Comparison of ENCODE assay signal across 14 cellular contexts in the genomic region with DNA sequence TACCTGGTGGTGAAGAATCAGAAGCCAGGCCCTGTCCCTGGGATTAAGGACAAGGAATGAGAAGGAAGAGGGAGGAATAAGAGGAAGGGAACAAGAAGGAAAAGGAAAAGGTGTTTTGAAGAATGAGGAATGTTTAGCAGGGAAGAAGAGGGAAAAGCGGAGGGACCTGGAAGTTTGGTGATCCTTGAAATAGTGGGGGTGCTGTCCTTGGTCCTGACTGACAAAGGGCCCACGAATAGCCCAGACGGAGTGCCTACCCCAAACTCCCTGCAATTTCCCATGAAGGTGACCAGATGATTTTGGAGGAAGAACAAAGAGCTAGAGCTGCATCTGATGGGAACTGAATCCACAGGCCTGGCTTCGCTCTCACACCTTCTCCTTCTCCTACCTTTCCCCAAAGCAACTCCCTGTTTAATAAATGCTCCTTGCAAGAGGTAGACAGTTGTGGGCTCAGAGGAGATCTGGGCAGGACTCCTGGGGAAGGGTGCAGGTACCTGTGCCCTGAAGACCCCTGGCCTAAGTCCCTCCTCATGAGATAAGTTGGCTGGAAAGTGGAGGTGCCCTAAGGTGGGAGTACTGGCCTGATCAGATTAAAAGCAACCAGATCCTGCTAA. TPM values are rescaled to one million over a fixed set of nuclear protein-coding genes. Genes with fewer than 3 reads are reported as not detected.
A peak's percentile ranks its signal among the peaks of the same experiment; 100 is the strongest.
DNase-seq lines count a peak whose midpoint lies in the region; ATAC-seq and TF ChIP-seq lines count a peak whose summit lies in the region.
"Had no signal": no experiment of that assay in that cellular context is flagged by ENCODE, and none has a peak within 500 bp of the region (broad histone marks: within the 10 kb centered on the region; RNA-seq: fewer than 3 reads in every experiment).

No MANE protein-coding gene starts in this region.

- no peaks in the 10 kb centered on the region for H3K79me2 ChIP-seq in SK-N-SH (ENCODE audit: insufficient read depth)

- peaks cover 26% of the 10 kb centered on the region for H3K27me3 Mint-ChIP-seq in activated naive CD4-positive, alpha-beta T cell treated with anti-CD3 and anti-CD28 coated beads for 36 hours (ENCODE audit: low read depth)

- no peaks in the 10 kb centered on the region for H4K20me1 ChIP-seq in SK-N-SH (ENCODE audit: insufficient read depth)

- H3K9ac ChIP-seq in SK-N-SH = no peak overlapping the region
- H3K9ac ChIP-seq: KMS-11 had no signal

- no peak overlapping the region for H2AFZ ChIP-seq in SK-N-SH (ENCODE audit: low read depth)

- H3K27ac Mint-ChIP-seq in activated naive CD4-positive, alpha-beta T cell treated with anti-CD3 and anti-CD28 coated beads for 36 hours = no peak overlapping the region
- H3K27ac Mint-ChIP-seq in activated naive CD4-positive, alpha-beta T cell treated with anti-CD3 and anti-CD28 coated beads, Interleukin-2, amount 50 U/mL, for 72 hours = no peak overlapping the region
- H3K27ac Mint-ChIP-seq: effector memory CD8-positive, alpha-beta T cell; mesothelial cell of epicardium had no signal

- no peak overlapping the region for H3K4me2 ChIP-seq in SK-N-SH
- H3K4me2 ChIP-seq: KMS-11 had no signal

- no peak overlapping the region for H3K4me3 Mint-ChIP-seq in activated naive CD4-positive, alpha-beta T cell treated with anti-CD3 and anti-CD28 coated beads for 36 hours
- H3K4me3 Mint-ChIP-seq: effector memory CD8-positive, alpha-beta T cell; mesothelial cell of epicardium had no signal

- H3K27me3 ChIP-seq in SK-N-SH (ENCODE audit: insufficient read depth) (peaks cover 32% of the 10 kb centered on the region; the same call in 1 of the 2 replicates), gastrocnemius medialis (peaks cover 6 to 23% (median 14%) of the 10 kb centered on the region in 3 donors)

- POLR2A ChIA-PET in SK-N-SH (lab: Yijun Ruan, JAX) = no interaction called here

- H3K27ac ChIP-seq in SK-N-SH (ENCODE audit: low read depth in 2 of 2, low read length in 1 of 2) (no peak overlapping the region), gastrocnemius medialis (no peak overlapping the region)
- H3K27ac ChIP-seq: KMS-11 had no signal

- no peaks in the 10 kb centered on the region for H3K4me1 Mint-ChIP-seq in activated naive CD4-positive, alpha-beta T cell treated with anti-CD3 and anti-CD28 coated beads for 36 hours (ENCODE audit: low read depth)
- H3K4me1 Mint-ChIP-seq: mesothelial cell of epicardium had no signal

- no peak for TF ChIP-seq RAD21 in SK-N-SH (IDR thresholded peaks at IDR 0.05; ENCODE audit: low read length)

- TF ChIP-seq CTCF in SK-N-SH (IDR thresholded peaks at IDR 0.05) (no peak), fibroblast of the aortic adventitia (IDR thresholded peaks at IDR 0.05; ENCODE audit: insufficient read depth, low read length) (no peak), gastrocnemius medialis (IDR thresholded peaks at IDR 0.05 in 4 of 5, conservative IDR thresholded peaks at IDR 0.05 in 1 of 5) (no peak)

- DNase-seq in activated naive CD4-positive, alpha-beta T cell treated with anti-CD3 and anti-CD28 coated beads for 36 hours = peak; percentile 24
- no peak for DNase-seq in activated naive CD4-positive, alpha-beta T cell treated with anti-CD3 and anti-CD28 coated beads, Interleukin-2, amount 50 U/mL, for 72 hours (ENCODE audit: low spot score in 2 of 2)
- DNase-seq in SK-N-SH (no peak), fibroblast of the aortic adventitia (ENCODE audit: low read depth) (peak; percentile 50), renal cortical epithelial cell (ENCODE audit: low read depth) (peak; percentile 13), dedifferentiated amniotic fluid mesenchymal stem cell (ENCODE audit: extremely low spot score) (no peak), gastrocnemius medialis (no peak), NCI-H1694 treated with DMSO at 0.1 percent for 48 hours (lab: John Stamatoyannopoulos, UW) (no peak)
- DNase-seq: DMS53; effector memory CD8-positive, alpha-beta T cell; NCI-H2029 had no signal

- in situ Hi-C loops in gastrocnemius medialis (cut with MboI; ENCODE audit: low sequenced_read_pairs in 4 of 4) = no loop called here

- no peaks in the 10 kb centered on the region for H3K9me3 Mint-ChIP-seq in activated naive CD4-positive, alpha-beta T cell treated with anti-CD3 and anti-CD28 coated beads for 36 hours
- no peaks in the 10 kb centered on the region for H3K9me3 Mint-ChIP-seq in activated naive CD4-positive, alpha-beta T cell treated with anti-CD3 and anti-CD28 coated beads, Interleukin-2, amount 50 U/mL, for 72 hours
- H3K9me3 Mint-ChIP-seq: effector memory CD8-positive, alpha-beta T cell; mesothelial cell of epicardium had no signal

- CTCF ChIA-PET in activated naive CD4-positive, alpha-beta T cell treated with anti-CD3 and anti-CD28 coated beads for 36 hours (lab: Charles Lee) = interaction anchor here (0.5 to 1.1 kb wide), 4 partner anchors 14 to 1044 kb away, joined by 3 to 4 read pairs (median 4); no protein-coding TSS in a partner anchor
- CTCF ChIA-PET in SK-N-SH (lab: Yijun Ruan, JAX) = interaction anchor here (0.9 to 32.9 kb wide), 7 partner anchors 8 to 59 kb away, joined by 3 to 972 read pairs (median 13); a partner anchor contains a TSS

- H3K36me3 Mint-ChIP-seq in activated naive CD4-positive, alpha-beta T cell treated with anti-CD3 and anti-CD28 coated beads for 36 hours (ENCODE audit: low read depth) = no peaks in the 10 kb centered on the region
- no peaks in the 10 kb centered on the region for H3K36me3 Mint-ChIP-seq in activated naive CD4-positive, alpha-beta T cell treated with anti-CD3 and anti-CD28 coated beads, Interleukin-2, amount 50 U/mL, for 72 hours
- H3K36me3 Mint-ChIP-seq: mesothelial cell of epicardium had no signal

- no peaks in the 10 kb centered on the region for H3F3A ChIP-seq in SK-N-SH (replicated peaks; ENCODE audit: insufficient read depth)

- intact Hi-C loops in activated naive CD4-positive, alpha-beta T cell treated with anti-CD3 and anti-CD28 coated beads for 36 hours (cut with micrococcal nuclease) = no loop called here
- intact Hi-C loops in gastrocnemius medialis (cut with DNase I; ENCODE audit: low total_unique reads) = no loop called here

- H3K4me3 ChIP-seq in SK-N-SH (ENCODE audit: low read depth in 2 of 2, low read length in 1 of 2) (no peak overlapping the region), fibroblast of the aortic adventitia (ENCODE audit: low read depth, low read length) (no peak overlapping the region), gastrocnemius medialis (no peak overlapping the region)

- H3K9me3 ChIP-seq in SK-N-SH (no peaks in the 10 kb centered on the region), gastrocnemius medialis (no peaks in the 10 kb centered on the region)

- no peak for TF ChIP-seq POLR2A in gastrocnemius medialis (IDR thresholded peaks at IDR 0.05)

- ATAC-seq in activated naive CD4-positive, alpha-beta T cell treated with anti-CD3 and anti-CD28 coated beads, Interleukin-2, amount 50 U/mL, for 72 hours = no peak
- ATAC-seq in gastrocnemius medialis = no peak
- ATAC-seq: effector memory CD8-positive, alpha-beta T cell had no signal

- H3K9me2 ChIP-seq in SK-N-SH = no peaks in the 10 kb centered on the region

- H3K36me3 ChIP-seq in SK-N-SH (replicated peaks in 1 of 2; ENCODE audit: control insufficient read depth in 1 of 2, insufficient read depth in 2 of 2, low read length in 1 of 2) = no peaks in the 10 kb centered on the region
- H3K36me3 ChIP-seq in gastrocnemius medialis = no peaks in the 10 kb centered on the region

- WGBS in SK-N-SH (ENCODE audit: low lambda C conversion rate) = 53% methylated on average over 4 of the region's 4 CpGs

- H3K4me1 ChIP-seq in SK-N-SH (ENCODE audit: control insufficient read depth in 1 of 2, insufficient read depth in 2 of 2, low read depth in 1 of 2, low read length in 1 of 2) = peaks cover 0 to 21% of the 10 kb centered on the region in 2 experiments; a peak in 1 of 4 replicates
- no peaks in the 10 kb centered on the region for H3K4me1 ChIP-seq in gastrocnemius medialis

- TF ChIP-seq EP300 in SK-N-SH (IDR thresholded peaks at IDR 0.05; ENCODE audit: borderline replicate concordance in 1 of 2, low read depth in 1 of 2, low read length in 1 of 2) = no peak

RNA-seq across cellular contexts. Expression of a gene that starts 19.3 kb away (rescaled TPM):
- total RNA-seq in activated naive CD4-positive, alpha-beta T cell treated with anti-CD3 and anti-CD28 coated beads for 36 hours = under 1 TPM; 0.52 to 0.62 TPM
- 1 to 10 TPM in 1 of 2 donors, under 1 TPM in 1; 0.60 to 1.3 TPM for total RNA-seq in activated naive CD4-positive, alpha-beta T cell treated with anti-CD3 and anti-CD28 coated beads, Interleukin-2, amount 50 U/mL, for 72 hours
- 1.9 and 3.0 TPM in 2 replicates for polyA plus RNA-seq in SK-N-SH (2012; rRNA removed)
- polyA plus RNA-seq in SK-N-SH (2012; cell fraction: cytosol; rRNA removed) = 0.84 and 1.4 TPM in 2 replicates
- polyA plus RNA-seq in SK-N-SH (2012; cell fraction: nucleus; rRNA removed) = 6.2 and 8.4 TPM in 2 replicates
- 62.4 and 71.5 TPM in 2 replicates for total RNA-seq in fibroblast of the aortic adventitia (ENCODE audit: low replicate concordance)
- 1.0 and 1.1 TPM in 2 replicates for total RNA-seq in renal cortical epithelial cell
- 1 to 10 TPM; 1.7 to 3.6 (median 2.2) TPM for total RNA-seq in gastrocnemius medialis

RNA-seq across cellular contexts. Expression of a gene that starts 50.0 kb away (rescaled TPM):
- 10 to 100 TPM; 15.7 to 17.1 TPM for total RNA-seq in activated naive CD4-positive, alpha-beta T cell treated with anti-CD3 and anti-CD28 coated beads for 36 hours
- total RNA-seq in activated naive CD4-positive, alpha-beta T cell treated with anti-CD3 and anti-CD28 coated beads, Interleukin-2, amount 50 U/mL, for 72 hours = 10 to 100 TPM; 36.9 to 43.9 TPM
- polyA plus RNA-seq in SK-N-SH (2012; rRNA removed) = 142 and 229 TPM in 2 replicates
- polyA plus RNA-seq in SK-N-SH (2012; cell fraction: cytosol; rRNA removed) = 44.8 and 65.6 TPM in 2 replicates
- 1,157 and 1,277 TPM in 2 replicates for polyA plus RNA-seq in SK-N-SH (2012; cell fraction: nucleus; rRNA removed)
- total RNA-seq in fibroblast of the aortic adventitia (ENCODE audit: low replicate concordance) = 56.6 and 83.2 TPM in 2 replicates
- total RNA-seq in renal cortical epithelial cell = 35.8 and 40.9 TPM in 2 replicates
- total RNA-seq in gastrocnemius medialis = 1 to 10 TPM; 4.2 to 9.5 (median 7.0) TPM

RNA-seq across cellular contexts. Expression of a gene that starts 50.1 kb away (rescaled TPM):
- not detected for total RNA-seq in activated naive CD4-positive, alpha-beta T cell treated with anti-CD3 and anti-CD28 coated beads for 36 hours
- total RNA-seq in activated naive CD4-positive, alpha-beta T cell treated with anti-CD3 and anti-CD28 coated beads, Interleukin-2, amount 50 U/mL, for 72 hours = not detected
- 0.02 TPM in 1 of 2 replicates, not detected in the other for polyA plus RNA-seq in SK-N-SH (2012; rRNA removed)
- 0.03 TPM in 1 of 2 replicates, not detected in the other for polyA plus RNA-seq in SK-N-SH (2012; cell fraction: cytosol; rRNA removed)
- polyA plus RNA-seq in SK-N-SH (2012; cell fraction: nucleus; rRNA removed) = not detected in 2 replicates
- total RNA-seq in fibroblast of the aortic adventitia (ENCODE audit: low replicate concordance) (0.16 TPM in 1 of 2 replicates, not detected in the other), renal cortical epithelial cell (not detected in 2 replicates), gastrocnemius medialis (not detected)
- total RNA-seq: mesothelial cell of epicardium, urinary bladder had no signal
- polyA plus RNA-seq: urinary bladder had no signal

RNA-seq across cellular contexts. Expression of a gene that starts 50.1 kb away (rescaled TPM):
- total RNA-seq in activated naive CD4-positive, alpha-beta T cell treated with anti-CD3 and anti-CD28 coated beads for 36 hours = under 1 TPM; 0.37 to 0.62 TPM
- total RNA-seq in activated naive CD4-positive, alpha-beta T cell treated with anti-CD3 and anti-CD28 coated beads, Interleukin-2, amount 50 U/mL, for 72 hours = 1 to 10 TPM in 1 of 2 donors, under 1 TPM in 1; 0.80 to 1.3 TPM
- polyA plus RNA-seq in SK-N-SH (2012; rRNA removed) = 1.9 and 2.3 TPM in 2 replicates
- 0.95 and 1.5 TPM in 2 replicates for polyA plus RNA-seq in SK-N-SH (2012; cell fraction: cytosol; rRNA removed)
- polyA plus RNA-seq in SK-N-SH (2012; cell fraction: nucleus; rRNA removed) = 5.4 and 6.8 TPM in 2 replicates
- total RNA-seq in fibroblast of the aortic adventitia (ENCODE audit: low replicate concordance) (0.16 and 0.27 TPM in 2 replicates), renal cortical epithelial cell (1.3 and 4.7 TPM in 2 replicates), gastrocnemius medialis (under 1 TPM in 1 of 4 donors, not detected in 3; 0.11 TPM)

Comparison
In these comparisons a context has a peak if more than half of its experiments do, and no peak if none do; other contexts are left out.
1. DNase-seq: peak in activated naive CD4-positive, alpha-beta T cell treated with anti-CD3 and anti-CD28 coated beads for 36 hours (single experiment), fibroblast of the aortic adventitia (single experiment) and renal cortical epithelial cell (single experiment); none in activated naive CD4-positive, alpha-beta T cell treated with anti-CD3 and anti-CD28 coated beads, Interleukin-2, amount 50 U/mL, for 72 hours (0 of 2), SK-N-SH (single experiment), dedifferentiated amniotic fluid mesenchymal stem cell (single experiment), gastrocnemius medialis (0 of 2) and NCI-H1694 treated with DMSO at 0.1 percent for 48 hours (single experiment).
2. RNA of a gene that starts 19.3 kb away (total RNA-seq): 62.4 to 71.5 TPM in fibroblast of the aortic adventitia; 1.7 to 3.6 TPM in gastrocnemius medialis, 0.60 to 1.3 TPM in activated naive CD4-positive, alpha-beta T cell treated with anti-CD3 and anti-CD28 coated beads, Interleukin-2, amount 50 U/mL, for 72 hours, 1.0 to 1.1 TPM in renal cortical epithelial cell and 0.52 to 0.62 TPM in activated naive CD4-positive, alpha-beta T cell treated with anti-CD3 and anti-CD28 coated beads for 36 hours; every median in the first group is over 10 times any median in the second.